In genomic region chrX:24293412-24293811, GRCh38 we compare ENCODE assay signal across 25 cellular contexts. TPM values are rescaled to one million over a fixed set of nuclear protein-coding genes. Genes with fewer than 3 reads are reported as not detected.
DNase-seq lines count a peak whose midpoint lies in the region; ATAC-seq and TF ChIP-seq lines count a peak whose summit lies in the region.
"Had no signal": no experiment of that assay in that cellular context is flagged by ENCODE, and none has a peak within 500 bp of the region (broad histone marks: within the 10 kb centered on the region; RNA-seq: fewer than 3 reads in every experiment).

No MANE protein-coding gene starts in this region.

- H3F3A ChIP-seq in SK-N-SH (replicated peaks; ENCODE audit: insufficient read depth) = no peaks in the 10 kb centered on the region

- no peaks in the 10 kb centered on the region for H3K9me3 Mint-ChIP-seq in endothelial cell (ENCODE audit: unreplicated experiment)
- H3K9me3 Mint-ChIP-seq: CD8-positive, alpha-beta memory T cell had no signal

- H3K4me3 ChIP-seq in muscle layer of colon (ENCODE audit: low read depth in 1 of 2, low read length in 2 of 2) (no peak overlapping the region), rectal smooth muscle tissue (ENCODE audit: low read length) (no peak overlapping the region), transverse colon (no peak overlapping the region), SK-N-SH (ENCODE audit: low read depth in 2 of 2, low read length in 1 of 2) (no peak overlapping the region)
- H3K4me3 ChIP-seq: GM23248, HAP-1 had no signal

- DNase-seq in endothelial cell (ENCODE audit: low spot score) (no peak), transverse colon (no peak), SK-N-SH (no peak), T-helper 2 cell (no peak), NCI-H2107 treated with DMSO at 0.1 percent for 48 hours (lab: John Stamatoyannopoulos, UW; ENCODE audit: unreplicated experiment) (no peak)
- DNase-seq: ACHN; BE2C; C1 segment of cervical spinal cord; CD4-positive, CD25-positive, alpha-beta regulatory T cell; CD8-positive, alpha-beta memory T cell; COR-L47; DMS 273 treated with DMSO at 0.1 percent for 48 hours; DMS53; DND-41; EL; GM23248 had no signal

- TF ChIP-seq EP300 in transverse colon (IDR thresholded peaks at IDR 0.05; ENCODE audit: low read depth) (no peak), SK-N-SH (IDR thresholded peaks at IDR 0.05; ENCODE audit: borderline replicate concordance in 1 of 2, low read depth in 1 of 2, low read length in 1 of 2) (no peak)

- in situ Hi-C loops in transverse colon (cut with MboI; ENCODE audit: low pct_ligation_motif_present in 1 of 4, low pct_unique_long_range_greater_than_20kb in 1 of 4, low sequenced_read_pairs in 3 of 4) = no loop called here

- WGBS in transverse colon (ENCODE audit: low coverage in 1 of 2), 2 donors = 76 to 79% methylated on average over 4 of the region's 4 CpGs
- WGBS in SK-N-SH (ENCODE audit: low lambda C conversion rate) = 53% methylated on average over 4 of the region's 4 CpGs

- H4K20me1 ChIP-seq in SK-N-SH (ENCODE audit: insufficient read depth) = no peaks in the 10 kb centered on the region

- no peaks in the 10 kb centered on the region for H3K27me3 Mint-ChIP-seq in endothelial cell (ENCODE audit: unreplicated experiment)

- H3K36me3 ChIP-seq in muscle layer of colon (ENCODE audit: insufficient read depth, low read length) (no peaks in the 10 kb centered on the region), rectal smooth muscle tissue (ENCODE audit: control insufficient read depth, insufficient read depth, low read length) (no peaks in the 10 kb centered on the region), transverse colon (no peaks in the 10 kb centered on the region), SK-N-SH (replicated peaks in 1 of 2; ENCODE audit: control insufficient read depth in 1 of 2, insufficient read depth in 2 of 2, low read length in 1 of 2) (no peaks in the 10 kb centered on the region)
- H3K36me3 ChIP-seq: BE2C, HAP-1 had no signal

- no peaks in the 10 kb centered on the region for H3K27me3 ChIP-seq in muscle layer of colon (ENCODE audit: control insufficient read depth in 1 of 2, insufficient read depth in 2 of 2, low read length in 2 of 2)
- peaks cover 5% of the 10 kb centered on the region for H3K27me3 ChIP-seq in rectal smooth muscle tissue (ENCODE audit: control insufficient read depth, insufficient read depth, low read length)
- no peaks in the 10 kb centered on the region for H3K27me3 ChIP-seq in transverse colon
- H3K27me3 ChIP-seq in SK-N-SH (ENCODE audit: insufficient read depth) = no peaks in the 10 kb centered on the region; the same call in 1 of the 2 replicates
- H3K27me3 ChIP-seq: BE2C had no signal

- peak overlapping the region; percentile 27 for H3K27ac Mint-ChIP-seq in endothelial cell (ENCODE audit: unreplicated experiment)
- H3K27ac Mint-ChIP-seq: CD4-positive, CD25-positive, alpha-beta regulatory T cell; CD8-positive, alpha-beta memory T cell had no signal

- H3K9ac ChIP-seq in muscle layer of colon (ENCODE audit: low read length) (no peak overlapping the region), rectal smooth muscle tissue (ENCODE audit: low read length) (no peak overlapping the region), SK-N-SH (no peak overlapping the region)
- H3K9ac ChIP-seq: GM23248 had no signal

- no peak overlapping the region for H3K4me2 ChIP-seq in SK-N-SH

- intact Hi-C loops in transverse colon (cut with DNase I; ENCODE audit: low total_unique reads) = no loop called here

- TF ChIP-seq POLR2A in transverse colon (IDR thresholded peaks at IDR 0.05) = no peak

- H3K79me2 ChIP-seq in SK-N-SH (ENCODE audit: insufficient read depth) = no peaks in the 10 kb centered on the region

- H3K27ac ChIP-seq in muscle layer of colon (ENCODE audit: low read depth, low read length) = peak overlapping the region; percentile 55
- peak overlapping the region; percentile 75 for H3K27ac ChIP-seq in rectal smooth muscle tissue (ENCODE audit: low read depth, low read length)
- peak overlapping the region; percentile 55 to 75 (median 65) for H3K27ac ChIP-seq in transverse colon
- no peak overlapping the region for H3K27ac ChIP-seq in SK-N-SH (ENCODE audit: low read depth in 2 of 2, low read length in 1 of 2)
- H3K27ac ChIP-seq: GM23248, HL-60 had no signal

- no peaks in the 10 kb centered on the region for H3K9me2 ChIP-seq in SK-N-SH

- no peak overlapping the region for H3K4me3 Mint-ChIP-seq in endothelial cell (ENCODE audit: unreplicated experiment)
- H3K4me3 Mint-ChIP-seq: CD4-positive, CD25-positive, alpha-beta regulatory T cell; CD8-positive, alpha-beta memory T cell had no signal

- TF ChIP-seq RAD21 in SK-N-SH (IDR thresholded peaks at IDR 0.05; ENCODE audit: low read length) = no peak

- ATAC-seq in HG02571 (IDR thresholded peaks at IDR 0.05; ENCODE audit: unreplicated experiment) = no peak

- no peaks in the 10 kb centered on the region for H3K9me3 ChIP-seq in muscle layer of colon (ENCODE audit: low read length)
- H3K9me3 ChIP-seq in transverse colon = no peaks in the 10 kb centered on the region
- H3K9me3 ChIP-seq in SK-N-SH = no peaks in the 10 kb centered on the region
- H3K9me3 ChIP-seq: BE2C, HAP-1 had no signal

- TF ChIP-seq CTCF in endothelial cell (IDR thresholded peaks at IDR 0.05; ENCODE audit: unreplicated experiment) = no peak
- no peak for TF ChIP-seq CTCF in transverse colon (IDR thresholded peaks at IDR 0.05)
- no peak for TF ChIP-seq CTCF in SK-N-SH (IDR thresholded peaks at IDR 0.05)

- H3K4me1 Mint-ChIP-seq in endothelial cell (ENCODE audit: unreplicated experiment) = peaks cover 15% of the 10 kb centered on the region
- H3K4me1 Mint-ChIP-seq: CD4-positive, CD25-positive, alpha-beta regulatory T cell; CD8-positive, alpha-beta memory T cell had no signal

- POLR2A ChIA-PET in SK-N-SH (lab: Yijun Ruan, JAX) = no interaction called here

- no peak overlapping the region for H2AFZ ChIP-seq in SK-N-SH (ENCODE audit: low read depth)
- H2AFZ ChIP-seq: GM23248 had no signal

- H3K36me3 Mint-ChIP-seq in endothelial cell (ENCODE audit: low read depth, unreplicated experiment) = no peaks in the 10 kb centered on the region
- H3K36me3 Mint-ChIP-seq: CD4-positive, CD25-positive, alpha-beta regulatory T cell; CD8-positive, alpha-beta memory T cell had no signal

- H3K4me1 ChIP-seq in muscle layer of colon (ENCODE audit: insufficient read depth, low read length) (peaks cover 23% of the 10 kb centered on the region), rectal smooth muscle tissue (ENCODE audit: control insufficient read depth, insufficient read depth, low read length) (peaks cover 4% of the 10 kb centered on the region), transverse colon (peaks cover 0 to 7% (median 0%) of the 10 kb centered on the region in 4 donors), SK-N-SH (ENCODE audit: control insufficient read depth in 1 of 2, insufficient read depth in 2 of 2, low read depth in 1 of 2, low read length in 1 of 2) (no peaks in the 10 kb centered on the region; a peak in 1 of 4 replicates)
- H3K4me1 ChIP-seq: BE2C, HAP-1 had no signal

- CTCF ChIA-PET in SK-N-SH (lab: Yijun Ruan, JAX) = interaction anchor here (0.6 to 3.7 kb wide), 8 partner anchors 11 to 205 kb away, joined by 3 to 27 read pairs (median 6); no protein-coding TSS in a partner anchor

TF ChIP-seq in SK-N-SH, 30 proteins besides CTCF, POLR2A, EP300 and RAD21 (continues in another document):
- TF ChIP-seq SMC3 (IDR thresholded peaks at IDR 0.05; ENCODE audit: low read depth, low read length) (no peak), TCF12 (IDR thresholded peaks at IDR 0.05) (no peak), RFX5 (IDR thresholded peaks at IDR 0.05; ENCODE audit: low read length) (no peak), REST (IDR thresholded peaks at IDR 0.05; ENCODE audit: low read depth, low read length) (no peak), TAF1 (IDR thresholded peaks at IDR 0.05; ENCODE audit: borderline replicate concordance, low read depth, low read length) (no peak), MAX (IDR thresholded peaks at IDR 0.05; ENCODE audit: low read depth) (no peak), PBX3 (IDR thresholded peaks at IDR 0.05) (no peak)

RNA-seq across cellular contexts. Expression of gene SUPT20HL2, which starts 20.5 kb away (rescaled TPM):
- total RNA-seq in endothelial cell (ENCODE audit: unreplicated experiment) (not detected), transverse colon (not detected)
- polyA plus RNA-seq in SK-N-SH (2012; rRNA removed) = not detected in 2 replicates
- polyA plus RNA-seq in SK-N-SH (2012; cell fraction: cytosol; rRNA removed) = not detected in 2 replicates
- polyA plus RNA-seq in SK-N-SH (2012; cell fraction: nucleus; rRNA removed) = not detected in 2 replicates
- total RNA-seq: A172; CD4-positive, CD25-positive, alpha-beta regulatory T cell; CD8-positive, alpha-beta memory T cell; G401; GM23248; H4; HT1080 had no signal
- polyA plus RNA-seq: CD4-positive, CD25-positive, alpha-beta regulatory T cell; CD8-positive, alpha-beta memory T cell; GM23248 had no signal

Comparison
In these comparisons a context has a peak if more than half of its experiments do, and no peak if none do; other contexts are left out.
1. H3K27ac ChIP-seq: peak in muscle layer of colon (single experiment), rectal smooth muscle tissue (single experiment) and transverse colon (4 of 4); none in SK-N-SH (0 of 2).